Comparison of ENCODE assay signal across 1 cellular context in the genomic region with DNA sequence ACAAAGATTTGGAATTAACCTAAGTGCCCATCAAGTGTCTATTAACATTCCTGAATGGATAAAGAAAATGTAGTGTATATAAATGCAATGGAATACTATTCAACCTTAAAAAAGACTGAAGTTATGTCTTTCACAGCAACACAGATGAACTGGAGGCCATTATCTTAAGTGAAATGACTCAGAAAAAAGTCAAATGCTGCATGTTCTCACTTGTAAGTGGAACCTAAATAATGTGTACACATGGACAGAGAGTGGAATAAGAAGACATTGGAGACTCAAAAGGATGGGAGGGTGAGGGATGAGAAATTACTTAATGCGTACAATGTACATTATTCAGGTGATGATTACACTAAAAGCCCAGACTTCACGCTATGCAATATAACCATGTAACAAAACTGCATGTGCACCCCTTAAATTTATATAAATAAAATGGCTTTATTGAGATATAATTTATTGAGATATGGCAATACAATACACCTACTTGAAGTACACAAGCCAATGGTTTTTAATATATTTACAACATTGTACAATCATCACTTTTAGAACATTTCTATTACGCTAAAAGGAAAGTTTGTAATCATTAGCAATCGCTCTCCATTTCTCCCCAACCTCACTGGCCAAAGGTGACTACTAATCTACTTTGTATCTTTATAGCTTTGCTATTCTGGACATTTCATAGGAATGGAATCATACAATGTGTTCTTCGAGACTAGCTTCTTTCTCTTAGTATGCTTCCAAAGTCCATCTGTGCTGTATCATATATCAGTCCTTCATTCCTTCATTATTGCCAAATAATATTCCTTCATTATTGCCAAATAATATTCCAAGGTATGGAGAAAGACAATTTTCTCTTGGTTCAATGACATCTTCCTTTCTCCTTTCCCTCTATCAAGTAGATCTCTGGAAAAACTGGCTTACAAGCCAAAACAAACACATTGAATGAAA.
A peak's percentile ranks its signal among the peaks of the same experiment; 100 is the strongest.
TF ChIP-seq lines count a peak whose summit lies in the region.

No MANE protein-coding gene starts in this region.

TF ChIP-seq in HepG2, 621 proteins besides CTCF, POLR2A, EP300 and RAD21:
- TF ChIP-seq THYN1 (CRISPR knock-in tag; IDR thresholded peaks at IDR 0.05; ENCODE audit: borderline replicate concordance, low read depth) (no peak), RBFOX2 (IDR thresholded peaks at IDR 0.05; ENCODE audit: low read depth, low read length) (0 out of 2 replicates have a peak, but pooled peaks have one; percentile 15)
TF ChIP-seq in HepG2: peak in this region for 1.
